Comparison of ENCODE assay signal across 30 cellular contexts in genomic region chr11:58068640-58069039, GRCh38. TPM values are rescaled to one million over a fixed set of nuclear protein-coding genes. Genes with fewer than 3 reads are reported as not detected.
DNase-seq lines count a peak whose midpoint lies in the region; ATAC-seq and TF ChIP-seq lines count a peak whose summit lies in the region.
"Had no signal": no experiment of that assay in that cellular context is flagged by ENCODE, and none has a peak within 500 bp of the region (broad histone marks: within the 10 kb centered on the region; RNA-seq: fewer than 3 reads in every experiment).

No MANE protein-coding gene starts in this region.

- no peak overlapping the region for H3K27ac Mint-ChIP-seq in GM23338
- H3K27ac Mint-ChIP-seq in naive thymus-derived CD8-positive, alpha-beta T cell: no peak overlapping the region
- no peak overlapping the region for H3K27ac Mint-ChIP-seq in naive thymus-derived CD4-positive, alpha-beta T cell
- H3K27ac Mint-ChIP-seq: activated naive CD8-positive, alpha-beta T cell treated with anti-CD3 and anti-CD28 coated beads, Interleukin-2, amount 10 ng/mL, durations not matched to agents 7 days and 5 days; stimulated activated naive CD8-positive, alpha-beta T cell treated with anti-CD3 and anti-CD28 coated beads, Interleukin-15, Interleukin-2, amounts not matched to agents 100 ng/mL and 50 ng/mL, for 24 hours had no signal

- intact Hi-C loops in naive thymus-derived CD4-positive, alpha-beta T cell (cut with micrococcal nuclease): no loop called here

- DNase-seq in GM23338 (ENCODE audit: low spot score) (peak; percentile 43), SK-MEL-5 (ENCODE audit: low read depth, low spot score) (peak; percentile 31), foreskin keratinocyte (no peak), nucleus accumbens (lab: John Stamatoyannopoulos, UW) (no peak)
- no peak for DNase-seq in naive thymus-derived CD8-positive, alpha-beta T cell
- DNase-seq in naive thymus-derived CD4-positive, alpha-beta T cell: no peak
- DNase-seq: activated CD4-positive, CD25-positive, alpha-beta regulatory T cell; activated gamma-delta T cell; activated naive CD8-positive, alpha-beta T cell treated with anti-CD3 and anti-CD28 coated beads, Interleukin-2, amount 10 ng/mL, durations not matched to agents 7 days and 5 days; activated T-cell treated with anti-CD3 and anti-CD28 coated beads, Interleukin-2, amount 50 U/mL, for 4 hours; DMS53; KBM-7; left colon; MG63; NCI-H2029; pancreas; retina; RPMI8226; small intestine had no signal

- H3K27me3 ChIP-seq in GM23338 (ENCODE audit: insufficient read depth) (no peaks in the 10 kb centered on the region), foreskin keratinocyte (no peaks in the 10 kb centered on the region)
- no peaks in the 10 kb centered on the region for H3K27me3 ChIP-seq in naive thymus-derived CD4-positive, alpha-beta T cell (ENCODE audit: control insufficient read depth in 2 of 2, insufficient read depth in 2 of 2, low read length in 2 of 2)
- H3K27me3 ChIP-seq: ascending aorta, BLaER1, cardiac muscle cell, MG63, pancreas had no signal

- H3K4me1 ChIP-seq in GM23338 (ENCODE audit: insufficient read depth): no peaks in the 10 kb centered on the region; the same call in 1 of the 2 replicates
- no peaks in the 10 kb centered on the region for H3K4me1 ChIP-seq in foreskin keratinocyte
- no peaks in the 10 kb centered on the region for H3K4me1 ChIP-seq in naive thymus-derived CD4-positive, alpha-beta T cell (ENCODE audit: control insufficient read depth in 2 of 2, insufficient read depth in 2 of 2, low read length in 2 of 2)
- H3K4me1 ChIP-seq: ascending aorta, pancreas had no signal

- no peaks in the 10 kb centered on the region for H3K36me3 ChIP-seq in GM23338 (ENCODE audit: insufficient read depth)
- H3K36me3 ChIP-seq in naive thymus-derived CD4-positive, alpha-beta T cell (ENCODE audit: control insufficient read depth in 2 of 3, insufficient read depth in 3 of 3, low read length in 3 of 3): no peaks in the 10 kb centered on the region
- H3K36me3 ChIP-seq: ascending aorta, BLaER1, cardiac muscle cell, MG63, pancreas, thoracic aorta had no signal

- no peaks in the 10 kb centered on the region for H3K79me2 ChIP-seq in GM23338 (replicated peaks; ENCODE audit: insufficient read depth)

- 0 out of 2 replicates have a peak, but pooled peaks cover 11% of the 10 kb centered on the region for H3K9me2 ChIP-seq in GM23338 (ENCODE audit: insufficient read depth)

- H3K9me3 Mint-ChIP-seq in GM23338: no peaks in the 10 kb centered on the region
- no peaks in the 10 kb centered on the region for H3K9me3 Mint-ChIP-seq in naive thymus-derived CD8-positive, alpha-beta T cell
- no peaks in the 10 kb centered on the region for H3K9me3 Mint-ChIP-seq in naive thymus-derived CD4-positive, alpha-beta T cell
- H3K9me3 Mint-ChIP-seq: activated naive CD8-positive, alpha-beta T cell treated with anti-CD3 and anti-CD28 coated beads, Interleukin-2, amount 10 ng/mL, durations not matched to agents 7 days and 5 days; activated T-cell treated with anti-CD3 and anti-CD28 coated beads, Interleukin-2, amount 50 U/mL, for 4 hours; stimulated activated naive CD8-positive, alpha-beta T cell treated with anti-CD3 and anti-CD28 coated beads, Interleukin-15, Interleukin-2, amounts not matched to agents 100 ng/mL and 50 ng/mL, for 24 hours had no signal

- H3K27me3 Mint-ChIP-seq in GM23338 (ENCODE audit: insufficient read depth, low read depth, poor library complexity): no peaks in the 10 kb centered on the region
- peaks cover 0 to 7% (median 1%) of the 10 kb centered on the region in 5 donors for H3K27me3 Mint-ChIP-seq in naive thymus-derived CD8-positive, alpha-beta T cell
- peaks cover 0 to 6% (median 0%) of the 10 kb centered on the region in 5 donors for H3K27me3 Mint-ChIP-seq in naive thymus-derived CD4-positive, alpha-beta T cell

- H3K4me3 ChIP-seq in GM23338: no peak overlapping the region
- H3K4me3 ChIP-seq in naive thymus-derived CD4-positive, alpha-beta T cell (ENCODE audit: low read length): no peak overlapping the region
- H3K4me3 ChIP-seq: ascending aorta, BLaER1, cardiac muscle cell, MG63, pancreas, thoracic aorta had no signal

- no peaks in the 10 kb centered on the region for H3F3A ChIP-seq in GM23338 (replicated peaks; ENCODE audit: low read depth)

- H3K4me3 Mint-ChIP-seq in GM23338: no peak overlapping the region
- no peak overlapping the region for H3K4me3 Mint-ChIP-seq in naive thymus-derived CD8-positive, alpha-beta T cell
- no peak overlapping the region for H3K4me3 Mint-ChIP-seq in naive thymus-derived CD4-positive, alpha-beta T cell
- H3K4me3 Mint-ChIP-seq: activated naive CD8-positive, alpha-beta T cell treated with anti-CD3 and anti-CD28 coated beads, Interleukin-2, amount 10 ng/mL, durations not matched to agents 7 days and 5 days; activated T-cell treated with anti-CD3 and anti-CD28 coated beads, Interleukin-2, amount 50 U/mL, for 4 hours; stimulated activated naive CD8-positive, alpha-beta T cell treated with anti-CD3 and anti-CD28 coated beads, Interleukin-15, Interleukin-2, amounts not matched to agents 100 ng/mL and 50 ng/mL, for 24 hours had no signal

- CTCF ChIA-PET in naive thymus-derived CD4-positive, alpha-beta T cell (lab: Charles Lee): no interaction called here

- no peaks in the 10 kb centered on the region for H3K36me3 Mint-ChIP-seq in GM23338 (ENCODE audit: low read depth)
- H3K36me3 Mint-ChIP-seq in naive thymus-derived CD8-positive, alpha-beta T cell: no peaks in the 10 kb centered on the region
- no peaks in the 10 kb centered on the region for H3K36me3 Mint-ChIP-seq in naive thymus-derived CD4-positive, alpha-beta T cell
- H3K36me3 Mint-ChIP-seq: activated naive CD8-positive, alpha-beta T cell treated with anti-CD3 and anti-CD28 coated beads, Interleukin-2, amount 10 ng/mL, durations not matched to agents 7 days and 5 days had no signal

- H2AFZ ChIP-seq in GM23338: no peak overlapping the region

- no peaks in the 10 kb centered on the region for H3K9me3 ChIP-seq in naive thymus-derived CD4-positive, alpha-beta T cell (ENCODE audit: control insufficient read depth in 2 of 3, low read length in 3 of 3)
- H3K9me3 ChIP-seq: ascending aorta, BLaER1, MG63, pancreas, thoracic aorta had no signal

- H3K27ac ChIP-seq in C4-2B: no peak overlapping the region
- no peak overlapping the region for H3K27ac ChIP-seq in GM23338 (ENCODE audit: low read depth)
- no peak overlapping the region for H3K27ac ChIP-seq in foreskin keratinocyte
- no peak overlapping the region for H3K27ac ChIP-seq in naive thymus-derived CD4-positive, alpha-beta T cell (ENCODE audit: low read depth, low read length)
- H3K27ac ChIP-seq: ascending aorta, BLaER1, cardiac muscle cell, pancreas, thoracic aorta had no signal

- no peak overlapping the region for H3K4me2 ChIP-seq in GM23338
- H3K4me2 ChIP-seq: BLaER1 had no signal

- POLR2A ChIA-PET in naive thymus-derived CD8-positive, alpha-beta T cell (lab: Charles Lee): no interaction called here
- POLR2A ChIA-PET in naive thymus-derived CD4-positive, alpha-beta T cell (lab: Charles Lee): no interaction called here

- in situ Hi-C loops in SK-MEL-5 (cut with HindIII; ENCODE audit: low pct_unique_long_range_greater_than_20kb, low sequenced_read_pairs): no loop called here

- peaks cover 12% of the 10 kb centered on the region for H3K4me1 Mint-ChIP-seq in GM23338
- peaks cover 0 to 1% (median 0%) of the 10 kb centered on the region in 4 donors for H3K4me1 Mint-ChIP-seq in naive thymus-derived CD8-positive, alpha-beta T cell
- H3K4me1 Mint-ChIP-seq in naive thymus-derived CD4-positive, alpha-beta T cell: no peaks in the 10 kb centered on the region
- H3K4me1 Mint-ChIP-seq: activated naive CD8-positive, alpha-beta T cell treated with anti-CD3 and anti-CD28 coated beads, Interleukin-2, amount 10 ng/mL, durations not matched to agents 7 days and 5 days had no signal

- ATAC-seq in GM23338: peak; percentile 62
- ATAC-seq in foreskin keratinocyte: no peak
- no peak for ATAC-seq in naive thymus-derived CD8-positive, alpha-beta T cell
- ATAC-seq in naive thymus-derived CD4-positive, alpha-beta T cell: no peak
- ATAC-seq: activated T-cell treated with anti-CD3 and anti-CD28 coated beads, Interleukin-2, amount 50 U/mL, for 4 hours; left colon; pancreas had no signal

- no peaks in the 10 kb centered on the region for H4K20me1 ChIP-seq in GM23338 (replicated peaks; ENCODE audit: insufficient read depth)
- H4K20me1 ChIP-seq: BLaER1 had no signal

- peak; percentile 30 for TF ChIP-seq CTCF in C4-2B (conservative IDR thresholded peaks at IDR 0.05)
- TF ChIP-seq CTCF in GM23338 (conservative IDR thresholded peaks at IDR 0.05; ENCODE audit: low read depth in 2 of 2): peak; percentile 34; a peak in 3 of 4 replicates
- TF ChIP-seq CTCF in foreskin keratinocyte (conservative IDR thresholded peaks at IDR 0.05): peak; percentile 9

RNA-seq across cellular contexts. Expression of gene OR6Q1, which starts 37.9 kb away (rescaled TPM):
- not detected in 2 replicates for total RNA-seq in GM23338 (2014; rRNA removed; shearing (Covaris generic))
- not detected in 2 replicates for polyA plus RNA-seq in GM23338 (2016; fragmentation: Nextera tagmentation; extraction: Ambion mirVana)
- total RNA-seq in SK-MEL-5 (2014; rRNA removed; shearing (Covaris generic)): not detected in 2 replicates
- polyA plus RNA-seq in SK-MEL-5 (2015; cell fraction: cytosol; rRNA removed): not detected in 2 replicates
- not detected in 2 replicates for polyA plus RNA-seq in SK-MEL-5 (2015; cell fraction: nucleus; rRNA removed)
- not detected in 2 replicates for total RNA-seq in foreskin keratinocyte
- polyA plus RNA-seq in foreskin keratinocyte: not detected in 2 replicates
- not detected for total RNA-seq in naive thymus-derived CD8-positive, alpha-beta T cell
- not detected for polyA plus RNA-seq in naive thymus-derived CD8-positive, alpha-beta T cell
- not detected for total RNA-seq in naive thymus-derived CD4-positive, alpha-beta T cell
- not detected for polyA plus RNA-seq in naive thymus-derived CD4-positive, alpha-beta T cell
- total RNA-seq: activated naive CD8-positive, alpha-beta T cell treated with anti-CD3 and anti-CD28 coated beads, Interleukin-2, amount 10 ng/mL, durations not matched to agents 7 days and 5 days; activated T-cell treated with anti-CD3 and anti-CD28 coated beads, Interleukin-2, amount 50 U/mL, for 4 hours; ascending aorta; cardiac muscle cell; G401; H4; left colon; pancreas; T-helper 1 cell treated with Interleukin-12 subunit alpha and Interleukin-12 subunit beta and Interleukin-4 antibody, amounts not matched to agents 30 ng/mL and 1 ng/mL, for 36 hours; thoracic aorta had no signal
- polyA plus RNA-seq: AG04450, cardiac muscle cell, neural cell, pancreas, small intestine had no signal

RNA-seq across cellular contexts. Expression of gene OR9Q1, which starts 45.0 kb away (rescaled TPM):
- total RNA-seq in GM23338 (2014; rRNA removed; shearing (Covaris generic)): not detected in 2 replicates
- not detected in 2 replicates for polyA plus RNA-seq in GM23338 (2016; fragmentation: Nextera tagmentation; extraction: Ambion mirVana)
- total RNA-seq in SK-MEL-5 (2014; rRNA removed; shearing (Covaris generic)): not detected in 2 replicates
- not detected in 2 replicates for polyA plus RNA-seq in SK-MEL-5 (2015; cell fraction: cytosol; rRNA removed)
- not detected in 2 replicates for polyA plus RNA-seq in SK-MEL-5 (2015; cell fraction: nucleus; rRNA removed)
- not detected in 2 replicates for total RNA-seq in foreskin keratinocyte
- polyA plus RNA-seq in foreskin keratinocyte: not detected in 2 replicates
- total RNA-seq in naive thymus-derived CD8-positive, alpha-beta T cell: not detected
- polyA plus RNA-seq in naive thymus-derived CD8-positive, alpha-beta T cell: not detected
- total RNA-seq in naive thymus-derived CD4-positive, alpha-beta T cell: not detected
- not detected for polyA plus RNA-seq in naive thymus-derived CD4-positive, alpha-beta T cell
- total RNA-seq: activated naive CD8-positive, alpha-beta T cell treated with anti-CD3 and anti-CD28 coated beads, Interleukin-2, amount 10 ng/mL, durations not matched to agents 7 days and 5 days; activated T-cell treated with anti-CD3 and anti-CD28 coated beads, Interleukin-2, amount 50 U/mL, for 4 hours; ascending aorta; cardiac muscle cell; G401; H4; left colon; pancreas; T-helper 1 cell treated with Interleukin-12 subunit alpha and Interleukin-12 subunit beta and Interleukin-4 antibody, amounts not matched to agents 30 ng/mL and 1 ng/mL, for 36 hours; thoracic aorta had no signal
- polyA plus RNA-seq: AG04450, cardiac muscle cell, neural cell, pancreas, small intestine had no signal

RNA-seq across cellular contexts. Expression of gene OR9I1, which starts 56.7 kb away (rescaled TPM):
- not detected in 2 replicates for total RNA-seq in GM23338 (2014; rRNA removed; shearing (Covaris generic))
- polyA plus RNA-seq in GM23338 (2016; fragmentation: Nextera tagmentation; extraction: Ambion mirVana): not detected in 2 replicates
- total RNA-seq in SK-MEL-5 (2014; rRNA removed; shearing (Covaris generic)): not detected in 2 replicates
- not detected in 2 replicates for polyA plus RNA-seq in SK-MEL-5 (2015; cell fraction: cytosol; rRNA removed)
- not detected in 2 replicates for polyA plus RNA-seq in SK-MEL-5 (2015; cell fraction: nucleus; rRNA removed)
- total RNA-seq in foreskin keratinocyte: not detected in 2 replicates
- not detected in 2 replicates for polyA plus RNA-seq in foreskin keratinocyte
- total RNA-seq in naive thymus-derived CD8-positive, alpha-beta T cell: not detected
- polyA plus RNA-seq in naive thymus-derived CD8-positive, alpha-beta T cell: not detected
- not detected for total RNA-seq in naive thymus-derived CD4-positive, alpha-beta T cell
- polyA plus RNA-seq in naive thymus-derived CD4-positive, alpha-beta T cell: not detected
- total RNA-seq: activated naive CD8-positive, alpha-beta T cell treated with anti-CD3 and anti-CD28 coated beads, Interleukin-2, amount 10 ng/mL, durations not matched to agents 7 days and 5 days; activated T-cell treated with anti-CD3 and anti-CD28 coated beads, Interleukin-2, amount 50 U/mL, for 4 hours; ascending aorta; cardiac muscle cell; G401; H4; left colon; pancreas; T-helper 1 cell treated with Interleukin-12 subunit alpha and Interleukin-12 subunit beta and Interleukin-4 antibody, amounts not matched to agents 30 ng/mL and 1 ng/mL, for 36 hours; thoracic aorta had no signal
- polyA plus RNA-seq: AG04450, cardiac muscle cell, neural cell, pancreas, small intestine had no signal

Comparison
In these comparisons a context has a peak if more than half of its experiments do, and no peak if none do; other contexts are left out.
1. DNase-seq: peak in GM23338 (single experiment) and SK-MEL-5 (single experiment); none in foreskin keratinocyte (0 of 2), naive thymus-derived CD8-positive, alpha-beta T cell (0 of 10), naive thymus-derived CD4-positive, alpha-beta T cell (0 of 9) and nucleus accumbens (0 of 56).
2. Peak in every context shown above with its lines, with median percentiles within 50 percentile points of each other: CTCF ChIP-seq.